In the genomic region with DNA sequence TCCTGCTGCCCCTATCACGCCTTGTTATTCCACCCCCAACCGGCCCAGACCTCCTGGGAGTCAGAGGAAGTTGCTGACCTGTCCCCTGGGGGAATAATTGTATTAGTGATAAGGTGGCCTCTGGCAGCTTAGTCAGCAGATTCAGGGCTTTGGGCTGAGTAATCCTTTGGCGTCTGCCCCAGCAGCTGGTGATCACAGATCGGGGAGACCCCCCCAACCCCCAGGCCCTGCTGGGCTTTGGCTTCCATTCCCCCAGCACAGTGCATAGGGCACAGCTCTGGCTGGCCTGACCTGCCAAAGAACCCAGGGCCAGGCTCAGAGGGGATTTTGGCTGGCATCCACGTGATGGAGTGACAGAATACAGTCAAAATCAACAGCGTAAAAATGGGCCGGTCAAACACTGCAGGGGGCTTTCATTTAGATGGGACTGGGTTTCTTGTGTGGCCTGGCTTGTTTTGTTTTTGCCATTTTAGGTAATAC, we compare ENCODE assay signal across 14 cellular contexts. TPM values are rescaled to one million over a fixed set of nuclear protein-coding genes. Genes with fewer than 3 reads are reported as not detected.
DNase-seq lines count a peak whose midpoint lies in the region.
"Had no signal": no experiment of that assay in that cellular context is flagged by ENCODE, and none has a peak within 500 bp of the region (broad histone marks: within the 10 kb centered on the region; RNA-seq: fewer than 3 reads in every experiment).

No MANE protein-coding gene starts in this region.

- no peak overlapping the region for H3K9ac ChIP-seq in HUES48 (ENCODE audit: low read depth, low read length)
- H3K9ac ChIP-seq in adipocyte (ENCODE audit: low read length), result no peak overlapping the region

- H3K4me3 ChIP-seq in HUES48 (ENCODE audit: low read depth, low read length), result no peak overlapping the region
- no peak overlapping the region for H3K4me3 ChIP-seq in adipocyte (ENCODE audit: low read length)

- H3K27ac ChIP-seq in HUES48 (ENCODE audit: low read depth, low read length), result peak overlapping the region; percentile 88
- H3K27ac ChIP-seq: C4-2B, neutrophil had no signal

- no peaks in the 10 kb centered on the region for H3K36me3 ChIP-seq in HUES48 (ENCODE audit: control insufficient read depth, insufficient read depth, low read length)
- no peaks in the 10 kb centered on the region for H3K36me3 ChIP-seq in adipocyte (ENCODE audit: control insufficient read depth, insufficient read depth, low read length, severe bottlenecking)
- H3K36me3 ChIP-seq: neutrophil had no signal

- H3K4me1 ChIP-seq in HUES48 (ENCODE audit: control insufficient read depth, insufficient read depth, low read length) (peaks cover 22% of the 10 kb centered on the region), adipocyte (ENCODE audit: control insufficient read depth, insufficient read depth, low read length) (peaks cover 12% of the 10 kb centered on the region)

- DNase-seq in AG08396 (ENCODE audit: low spot score) (peak; percentile 49), adipocyte (ENCODE audit: low read depth) (peak; percentile 40), islet precursor cell (peak; percentile 79), DMS153 (lab: John Stamatoyannopoulos, UW) (no peak), occipital lobe (lab: John Stamatoyannopoulos, UW) (no peak)
- no peak for DNase-seq in stimulated activated CD4-positive, alpha-beta T cell treated with anti-CD3 and anti-CD28 coated beads, Interleukin-12 subunit alpha, Interleukin-12 subunit beta, amount 100 ng/mL, for 4 hours
- no peak for DNase-seq in activated naive CD4-positive, alpha-beta T cell treated with anti-CD3 and anti-CD28 coated beads, Interleukin-2, amount 50 U/mL, for 16 hours
- DNase-seq: activated CD4-positive, alpha-beta T cell treated with anti-CD3 and anti-CD28 coated beads for 36 hours; KG1 had no signal

- no peaks in the 10 kb centered on the region for H3K27me3 ChIP-seq in HUES48 (ENCODE audit: control insufficient read depth, insufficient read depth, low read length)
- peaks cover 10% of the 10 kb centered on the region for H3K27me3 ChIP-seq in adipocyte (replicated peaks; ENCODE audit: control insufficient read depth, insufficient read depth, low read length)
- H3K27me3 ChIP-seq: neutrophil had no signal

- H3K9me3 ChIP-seq in HUES48 (ENCODE audit: control insufficient read depth, insufficient read depth, low read length) (no peaks in the 10 kb centered on the region), adipocyte (ENCODE audit: control insufficient read depth, low read length) (no peaks in the 10 kb centered on the region)
- H3K9me3 ChIP-seq: neutrophil had no signal

RNA-seq across cellular contexts. Expression of a gene that starts 3.9 kb away (rescaled TPM):
- 0.16 TPM for total RNA-seq in occipital lobe
- total RNA-seq: activated CD4-positive, alpha-beta T cell treated with anti-CD3 and anti-CD28 coated beads for 36 hours; activated naive CD4-positive, alpha-beta T cell treated with anti-CD3 and anti-CD28 coated beads, Interleukin-2, amount 50 U/mL, for 72 hours; OCI-LY7 had no signal

Comparison
In these comparisons a context has a peak if more than half of its experiments do, and no peak if none do; other contexts are left out.
1. DNase-seq: peak in AG08396 (single experiment), adipocyte (single experiment) and islet precursor cell (single experiment); none in stimulated activated CD4-positive, alpha-beta T cell treated with anti-CD3 and anti-CD28 coated beads, Interleukin-12 subunit alpha, Interleukin-12 subunit beta, amount 100 ng/mL, for 4 hours (single experiment), DMS153 (single experiment), occipital lobe (single experiment) and activated naive CD4-positive, alpha-beta T cell treated with anti-CD3 and anti-CD28 coated beads, Interleukin-2, amount 50 U/mL, for 16 hours (single experiment).